Comparison of ENCODE assay signal across 18 cellular contexts in the genomic region with DNA sequence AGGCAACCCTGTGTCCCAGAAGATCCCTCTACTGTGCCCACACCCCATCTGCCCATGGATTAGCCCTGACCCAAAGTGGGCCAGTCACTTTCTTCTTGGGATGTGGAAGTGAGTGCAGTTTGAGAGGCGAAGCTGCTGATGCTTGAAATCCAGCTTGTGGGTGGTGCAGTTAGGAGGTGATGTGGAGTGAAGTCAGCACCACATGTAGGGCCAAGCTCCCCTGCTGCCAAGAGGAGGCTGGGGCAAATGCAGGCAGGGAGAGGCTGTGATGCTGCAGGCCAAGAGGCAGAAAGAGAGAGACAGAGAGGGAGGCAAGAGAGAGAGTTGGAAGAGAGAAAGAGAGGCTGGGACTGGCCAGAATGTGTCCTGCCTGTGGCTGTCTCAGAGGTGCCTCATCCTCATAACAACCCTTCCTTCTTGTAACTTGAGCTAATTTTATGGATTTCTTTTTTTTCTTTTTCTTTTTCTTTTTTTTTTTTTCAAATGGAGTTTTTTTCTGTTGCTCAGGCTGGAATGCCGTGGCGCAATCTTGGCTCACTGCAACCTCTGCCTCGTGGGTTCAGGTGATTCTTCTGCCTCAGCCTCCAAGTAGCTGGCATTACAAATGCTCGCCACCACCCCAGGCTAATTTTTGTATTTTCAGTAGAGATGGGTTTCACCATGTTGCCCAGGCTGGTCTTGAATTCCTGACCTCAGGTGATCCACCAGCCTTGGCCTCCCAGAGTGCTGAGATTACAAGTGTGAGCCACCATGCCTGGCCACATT. TPM values are rescaled to one million over a fixed set of nuclear protein-coding genes. Genes with fewer than 3 reads are reported as not detected.
DNase-seq lines count a peak whose midpoint lies in the region; ATAC-seq and TF ChIP-seq lines count a peak whose summit lies in the region.
"Had no signal": no experiment of that assay in that cellular context is flagged by ENCODE, and none has a peak within 500 bp of the region (broad histone marks: within the 10 kb centered on the region; RNA-seq: fewer than 3 reads in every experiment).

No MANE protein-coding gene starts in this region.

- TF ChIP-seq CTCF in epithelial cell of esophagus (IDR thresholded peaks at IDR 0.05; ENCODE audit: insufficient read depth, low read depth, low read length, missing control alignments), result no peak

- H3K4me1 Mint-ChIP-seq in activated naive CD8-positive, alpha-beta T cell treated with anti-CD3 and anti-CD28 coated beads, Interleukin-2, amount 10 ng/mL, durations not matched to agents 7 days and 5 days, result peaks cover 45% of the 10 kb centered on the region
- peaks cover 25% of the 10 kb centered on the region for H3K4me1 Mint-ChIP-seq in activated naive CD8-positive, alpha-beta T cell treated with anti-CD3 and anti-CD28 coated beads, Interleukin-2, amount 50 U/mL, for 24 hours
- H3K4me1 Mint-ChIP-seq: activated B cell treated with CpG ODN at 0.5 μM for 24 hours had no signal

- no peak for ATAC-seq in activated naive CD8-positive, alpha-beta T cell treated with anti-CD3 and anti-CD28 coated beads, Interleukin-2, amount 10 ng/mL, durations not matched to agents 7 days and 5 days (ENCODE audit: low read depth)
- no peak for ATAC-seq in activated naive CD8-positive, alpha-beta T cell treated with anti-CD3 and anti-CD28 coated beads, Interleukin-2, amount 50 U/mL, for 24 hours
- no peak for ATAC-seq in left colon
- ATAC-seq: Panc1, sciatic nerve had no signal

- DNase-seq in activated naive CD8-positive, alpha-beta T cell treated with anti-CD3 and anti-CD28 coated beads, Interleukin-2, amount 10 ng/mL, durations not matched to agents 7 days and 5 days, result no peak
- no peak for DNase-seq in activated naive CD8-positive, alpha-beta T cell treated with anti-CD3 and anti-CD28 coated beads, Interleukin-2, amount 50 U/mL, for 24 hours
- peak; percentile 19 for DNase-seq in RKO (ENCODE audit: low spot score)
- DNase-seq in epithelial cell of esophagus (ENCODE audit: low read depth), result peak; percentile 73
- DNase-seq in posterior vena cava (ENCODE audit: low spot score), result peak; percentile 22
- no peak for DNase-seq in NCI-H69 (lab: John Stamatoyannopoulos, UW)
- no peak for DNase-seq in left colon
- no peak for DNase-seq in stimulated activated CD4-positive, alpha-beta T cell treated with anti-CD3 and anti-CD28 coated beads, Interleukin-15, amount 100 ng/mL, for 24 hours
- DNase-seq: activated B cell treated with CpG ODN at 0.5 μM for 24 hours; aorta; foreskin melanocyte; MM.1S; NCI-H2029 treated with DMSO at 0.1 percent for 48 hours; NCI-H748 treated with DMSO at 0.1 percent for 48 hours; stimulated activated CD4-positive, alpha-beta T cell treated with anti-CD3 and anti-CD28 coated beads, Interleukin-2, amount 100 ng/mL, for 48 hours; transverse colon had no signal

- no peaks in the 10 kb centered on the region for H3K27me3 Mint-ChIP-seq in activated naive CD8-positive, alpha-beta T cell treated with anti-CD3 and anti-CD28 coated beads, Interleukin-2, amount 10 ng/mL, durations not matched to agents 7 days and 5 days
- peaks cover 2% of the 10 kb centered on the region for H3K27me3 Mint-ChIP-seq in activated naive CD8-positive, alpha-beta T cell treated with anti-CD3 and anti-CD28 coated beads, Interleukin-2, amount 50 U/mL, for 24 hours
- H3K27me3 Mint-ChIP-seq: activated B cell treated with CpG ODN at 0.5 μM for 24 hours had no signal

- peak overlapping the region; percentile 52 for H3K4me3 Mint-ChIP-seq in activated naive CD8-positive, alpha-beta T cell treated with anti-CD3 and anti-CD28 coated beads, Interleukin-2, amount 10 ng/mL, durations not matched to agents 7 days and 5 days
- no peak overlapping the region for H3K4me3 Mint-ChIP-seq in activated naive CD8-positive, alpha-beta T cell treated with anti-CD3 and anti-CD28 coated beads, Interleukin-2, amount 50 U/mL, for 24 hours
- H3K4me3 Mint-ChIP-seq: activated B cell treated with CpG ODN at 0.5 μM for 24 hours had no signal

- peaks cover 25% of the 10 kb centered on the region for H3K36me3 Mint-ChIP-seq in activated naive CD8-positive, alpha-beta T cell treated with anti-CD3 and anti-CD28 coated beads, Interleukin-2, amount 10 ng/mL, durations not matched to agents 7 days and 5 days
- H3K36me3 Mint-ChIP-seq in activated naive CD8-positive, alpha-beta T cell treated with anti-CD3 and anti-CD28 coated beads, Interleukin-2, amount 50 U/mL, for 24 hours (ENCODE audit: low read depth), result no peaks in the 10 kb centered on the region

- H3K27ac Mint-ChIP-seq in activated naive CD8-positive, alpha-beta T cell treated with anti-CD3 and anti-CD28 coated beads, Interleukin-2, amount 10 ng/mL, durations not matched to agents 7 days and 5 days, result peak overlapping the region; percentile 87
- H3K27ac Mint-ChIP-seq in activated naive CD8-positive, alpha-beta T cell treated with anti-CD3 and anti-CD28 coated beads, Interleukin-2, amount 50 U/mL, for 24 hours, result no peak overlapping the region
- H3K27ac Mint-ChIP-seq: activated B cell treated with CpG ODN at 0.5 μM for 24 hours had no signal

- H3K4me3 ChIP-seq in epithelial cell of esophagus (ENCODE audit: low read length), result no peak overlapping the region
- H3K4me3 ChIP-seq: transverse colon had no signal

- POLR2A ChIA-PET in activated naive CD8-positive, alpha-beta T cell treated with anti-CD3 and anti-CD28 coated beads, Interleukin-2, amount 10 ng/mL, durations not matched to agents 7 days and 5 days (lab: Charles Lee), result interaction anchor here (0.7 to 6.3 kb wide), 9 partner anchors 9 to 101 kb away, joined by 3 to 74 read pairs (median 3); a partner anchor contains a TSS

- intact Hi-C loops in posterior vena cava (cut with DNase I), result loop anchor here in 1 of 2 donors (10.0 kb wide), 1 partner anchor 1383 kb away; no protein-coding TSS in a partner anchor
- intact Hi-C loops in left colon (cut with DNase I, micrococcal nuclease), result no loop called here

- peaks cover 9% of the 10 kb centered on the region for H3K9me3 Mint-ChIP-seq in activated naive CD8-positive, alpha-beta T cell treated with anti-CD3 and anti-CD28 coated beads, Interleukin-2, amount 10 ng/mL, durations not matched to agents 7 days and 5 days
- peaks cover 8% of the 10 kb centered on the region for H3K9me3 Mint-ChIP-seq in activated naive CD8-positive, alpha-beta T cell treated with anti-CD3 and anti-CD28 coated beads, Interleukin-2, amount 50 U/mL, for 24 hours

RNA-seq across cellular contexts. Expression of a gene that starts 35.3 kb away (rescaled TPM):
- 100 to 1,000 TPM; 138 to 143 TPM for total RNA-seq in activated naive CD8-positive, alpha-beta T cell treated with anti-CD3 and anti-CD28 coated beads, Interleukin-2, amount 10 ng/mL, durations not matched to agents 7 days and 5 days
- total RNA-seq in posterior vena cava, result 10 to 100 TPM; 62.3 to 76.0 TPM
- total RNA-seq in left colon, result 100 to 1,000 TPM; 116 to 143 TPM

Comparison
In these comparisons a context has a peak if more than half of its experiments do, and no peak if none do; other contexts are left out.
1. DNase-seq: peak in RKO (single experiment), epithelial cell of esophagus (single experiment) and posterior vena cava (single experiment); none in activated naive CD8-positive, alpha-beta T cell treated with anti-CD3 and anti-CD28 coated beads, Interleukin-2, amount 10 ng/mL, durations not matched to agents 7 days and 5 days (single experiment), activated naive CD8-positive, alpha-beta T cell treated with anti-CD3 and anti-CD28 coated beads, Interleukin-2, amount 50 U/mL, for 24 hours (single experiment), NCI-H69 (single experiment), left colon (0 of 2) and stimulated activated CD4-positive, alpha-beta T cell treated with anti-CD3 and anti-CD28 coated beads, Interleukin-15, amount 100 ng/mL, for 24 hours (single experiment).